In the genomic region with DNA sequence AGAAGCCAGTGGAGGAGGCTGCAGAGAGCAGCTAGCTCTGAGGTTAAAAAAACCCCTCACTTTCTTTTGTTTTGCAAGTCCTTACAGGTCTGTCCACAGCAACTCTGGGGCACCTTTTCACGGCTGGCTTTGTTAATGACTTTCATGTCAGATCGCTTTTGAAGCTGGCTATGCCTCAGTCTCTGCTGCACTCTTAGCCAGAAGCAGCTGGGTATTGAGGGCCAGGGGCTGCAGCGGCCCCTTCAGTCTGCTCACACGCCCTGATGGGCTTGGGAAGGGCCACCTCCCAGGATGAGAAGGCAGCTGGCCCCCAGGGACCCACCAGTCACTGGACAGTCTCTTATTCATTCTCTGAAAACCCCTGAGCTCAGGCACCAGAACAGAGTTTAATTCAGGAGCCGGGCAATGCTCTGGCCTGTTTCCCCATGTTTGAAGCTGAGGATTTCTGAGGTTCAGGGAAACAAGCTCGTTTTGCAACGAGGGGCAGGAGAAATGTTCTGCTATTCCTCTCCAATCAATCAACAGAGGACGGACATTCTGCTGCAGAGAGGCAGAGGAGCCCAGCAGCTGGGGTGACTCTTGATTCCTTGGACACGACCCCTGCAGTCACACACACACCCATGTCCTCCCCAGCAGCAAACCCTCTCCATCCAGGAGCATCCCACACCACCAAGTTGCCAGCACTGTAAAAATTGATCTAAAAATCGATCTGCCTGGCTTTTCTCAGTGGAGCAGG, we compare ENCODE assay signal across 9 cellular contexts. TPM values are rescaled to one million over a fixed set of nuclear protein-coding genes. Genes with fewer than 3 reads are reported as not detected.
DNase-seq lines count a peak whose midpoint lies in the region; ATAC-seq lines count a peak whose summit lies in the region.
"Had no signal": no experiment of that assay in that cellular context is flagged by ENCODE, and none has a peak within 500 bp of the region (broad histone marks: within the 10 kb centered on the region; RNA-seq: fewer than 3 reads in every experiment).

No MANE protein-coding gene starts in this region.

- no peak overlapping the region for H3K4me2 ChIP-seq in mesendoderm (ENCODE audit: low read length)

- H3K79me2 ChIP-seq in mesendoderm (ENCODE audit: control insufficient read depth, insufficient read depth, low read length): no peaks in the 10 kb centered on the region

- H3K36me3 ChIP-seq in mesendoderm (ENCODE audit: control insufficient read depth, insufficient read depth, low read length) (no peaks in the 10 kb centered on the region), thymus (ENCODE audit: control insufficient read depth, insufficient read depth) (no peaks in the 10 kb centered on the region)

- no peak overlapping the region for H2BK15ac ChIP-seq in mesendoderm (replicated peaks; ENCODE audit: low read depth)

- H3K27ac ChIP-seq in adipose tissue (ENCODE audit: low read depth, low read length) (peak overlapping the region; percentile 2), mesendoderm (ENCODE audit: low read depth, low read length) (peak overlapping the region; percentile 46), thymus (ENCODE audit: low read depth) (peak overlapping the region; percentile 98)

- H3K56ac ChIP-seq in mesendoderm (ENCODE audit: low read length): no peak overlapping the region

- H3K79me1 ChIP-seq in mesendoderm (ENCODE audit: low read length): no peaks in the 10 kb centered on the region

- no peak overlapping the region for H2BK120ac ChIP-seq in mesendoderm (ENCODE audit: low read depth, low read length)

- H3K4me3 ChIP-seq in mesendoderm (ENCODE audit: low read length) (no peak overlapping the region), thymus (ENCODE audit: low read length) (peak overlapping the region; percentile 57)

- no peak overlapping the region for H2AK5ac ChIP-seq in mesendoderm (ENCODE audit: low read length)

- WGBS in adipose tissue, 3 donors: 48 to 55% (median 50%) methylated on average over 10 of the region's 10 CpGs
- WGBS in mesendoderm (ENCODE audit: extremely low coverage, insufficient coverage, low lambda C conversion rate): no CpG with 5 or more reads among the region's 10 CpGs
- 62% methylated on average over 10 of the region's 10 CpGs for whole genome bisulfite sequencing in thymus

- peak overlapping the region; percentile 1 for H3K9ac ChIP-seq in mesendoderm (ENCODE audit: low read length)

- no peaks in the 10 kb centered on the region for H3K9me3 ChIP-seq in thymus (ENCODE audit: control insufficient read depth)

- H3K27me3 ChIP-seq in mesendoderm (ENCODE audit: insufficient read depth, low read length, poor library complexity): no peaks in the 10 kb centered on the region
- no peaks in the 10 kb centered on the region for H3K27me3 ChIP-seq in thymus (ENCODE audit: control insufficient read depth, insufficient read depth)

- H3K23ac ChIP-seq in mesendoderm (ENCODE audit: low read length): no peak overlapping the region

- H4K5ac ChIP-seq in mesendoderm (ENCODE audit: low read length): no peak overlapping the region

- H3K18ac ChIP-seq in mesendoderm (ENCODE audit: low read length): no peak overlapping the region

- peaks cover 20% of the 10 kb centered on the region for H3K4me1 ChIP-seq in mesendoderm (ENCODE audit: control insufficient read depth, low read depth, low read length)
- H3K4me1 ChIP-seq in thymus (ENCODE audit: control insufficient read depth, insufficient read depth, low read length): peaks cover 64% of the 10 kb centered on the region

- no peak overlapping the region for H4K8ac ChIP-seq in mesendoderm (ENCODE audit: low read depth, low read length)

- DNase-seq in activated effector memory CD4-positive, alpha-beta T cell treated with anti-CD3 and anti-CD28 coated beads, Interleukin-2, amount 50 U/mL, for 16 hours: peak; percentile 54
- no peak for DNase-seq in activated effector memory CD4-positive, alpha-beta T cell treated with Interleukin-2 at 50 U/mL for 16 hours
- DNase-seq in mesendoderm: no peak
- DNase-seq: NCI-H187 treated with DMSO at 0.1 percent for 48 hours had no signal

- no peak overlapping the region for H3K4ac ChIP-seq in mesendoderm (ENCODE audit: low read depth, low read length)

- no peak overlapping the region for H2BK5ac ChIP-seq in mesendoderm (ENCODE audit: low read length)

- ATAC-seq in HG03439 (IDR thresholded peaks at IDR 0.05; ENCODE audit: unreplicated experiment) (no peak), HG03159 (IDR thresholded peaks at IDR 0.05; ENCODE audit: unreplicated experiment) (no peak), esophagus mucosa (no peak)

RNA-seq across cellular contexts. Expression of gene TRIM8, which starts 31.0 kb away (rescaled TPM):
- polyA plus RNA-seq in adipose tissue (100 to 1,000 TPM in 2 of 3 donors, 10 to 100 TPM in 1; 76.1 to 174 (median 115) TPM), thymus (65.5 TPM)
- 22.6 TPM for polyA plus RNA-seq in mesendoderm (2013, experiment 1 of 2)
- 23.2 TPM for polyA plus RNA-seq in mesendoderm (2013, experiment 2 of 2)
- total RNA-seq in esophagus mucosa: 29.1 TPM

RNA-seq across cellular contexts. Expression of gene ARL3, which starts 38.9 kb away (rescaled TPM):
- polyA plus RNA-seq in adipose tissue: 10 to 100 TPM in 1 of 3 donors, 1 to 10 TPM in 2; 4.9 to 12.6 (median 6.8) TPM
- 13.1 TPM for polyA plus RNA-seq in mesendoderm (2013, experiment 1 of 2)
- 13.3 TPM for polyA plus RNA-seq in mesendoderm (2013, experiment 2 of 2)
- 8.3 TPM for polyA plus RNA-seq in thymus
- total RNA-seq in esophagus mucosa: 3.3 TPM

RNA-seq across cellular contexts. Expression of gene SFXN2, which starts 39.1 kb away (rescaled TPM):
- polyA plus RNA-seq in adipose tissue (10 to 100 TPM in 2 of 3 donors, 1 to 10 TPM in 1; 3.0 to 11.5 (median 10.8) TPM), thymus (10.8 TPM)
- 14.8 TPM for polyA plus RNA-seq in mesendoderm (2013, experiment 1 of 2)
- polyA plus RNA-seq in mesendoderm (2013, experiment 2 of 2): 14.2 TPM
- total RNA-seq in esophagus mucosa: 10.6 TPM

Comparison
In these comparisons a context has a peak if more than half of its experiments do, and no peak if none do; other contexts are left out.
1. H3K27ac ChIP-seq: peak in every context shown above with its lines; median percentile 98 in thymus; 46 in mesendoderm; 2 in adipose tissue.